Comparison of ENCODE assay signal across 16 cellular contexts in genomic region chr19:33130433-33130832, GRCh38.
A peak's percentile ranks its signal among the peaks of the same experiment; 100 is the strongest.
DNase-seq lines count a peak whose midpoint lies in the region; ATAC-seq, FAIRE-seq and TF ChIP-seq lines count a peak whose summit lies in the region.
"Had no signal": no experiment of that assay in that cellular context is flagged by ENCODE, and none has a peak within 500 bp of the region (broad histone marks: within the 10 kb centered on the region; RNA-seq: fewer than 3 reads in every experiment).

No MANE protein-coding gene starts in this region.

- no peak overlapping the region for H3K4me3 ChIP-seq in BLaER1
- H3K4me3 ChIP-seq: BLaER1 treated with 17β-estradiol and CSF1 and Interleukin-3, amounts not matched to agents 10 nM and 100 nM had no signal

- H3K9me3 ChIP-seq in BLaER1 = no peaks in the 10 kb centered on the region

- peaks cover 69% of the 10 kb centered on the region for H3K36me3 ChIP-seq in BLaER1

- peaks cover 15% of the 10 kb centered on the region for H3K27me3 ChIP-seq in BLaER1

- no peak for ATAC-seq in stimulated activated naive B cell treated with anti-CD40 and anti-IgM and Interleukin-4, amounts not matched to agents 10 μg/mL and 1 μg/mL and 100 μg/mL, for 72 hours (replicated peaks)
- ATAC-seq: CD8-positive, alpha-beta T cell; HepG2 had no signal

- POLR2A ChIA-PET in RWPE1 (lab: Yijun Ruan, JAX; ENCODE audit: low non-redundant PET) = no interaction called here

- H3K27ac ChIP-seq in BLaER1 (no peak overlapping the region), RWPE1 (peak overlapping the region; percentile 23)
- H3K27ac ChIP-seq: BLaER1 treated with 17β-estradiol and CSF1 and Interleukin-3, amounts not matched to agents 10 nM and 100 nM had no signal

- peaks cover 51% of the 10 kb centered on the region for H3K36me3 Mint-ChIP-seq in activated T-cell treated with anti-CD3 and anti-CD28 coated beads, Interleukin-2, amount 50 U/mL, for 24 hours (ENCODE audit: low read depth)
- peaks cover 35 to 37% of the 10 kb centered on the region in 2 donors for H3K36me3 Mint-ChIP-seq in stimulated activated naive B cell treated with anti-CD40 and anti-IgM and Interleukin-4, amounts not matched to agents 10 μg/mL and 1 μg/mL and 100 μg/mL, for 72 hours

- no peak for TF ChIP-seq CTCF in RWPE1 (conservative IDR thresholded peaks at IDR 0.05; ENCODE audit: low read depth)

- CTCF ChIA-PET in RWPE1 (lab: Yijun Ruan, JAX) = interaction anchor here (0.6 kb wide), 2 partner anchors 53 to 178 kb away, joined by 3 to 5 read pairs; no protein-coding TSS in a partner anchor

- no peak overlapping the region for H3K4me2 ChIP-seq in BLaER1
- H3K4me2 ChIP-seq: BLaER1 treated with 17β-estradiol and CSF1 and Interleukin-3, amounts not matched to agents 10 nM and 100 nM had no signal

- no peaks in the 10 kb centered on the region for H3K9me3 Mint-ChIP-seq in activated T-cell treated with anti-CD3 and anti-CD28 coated beads, Interleukin-2, amount 50 U/mL, for 24 hours
- no peaks in the 10 kb centered on the region for H3K9me3 Mint-ChIP-seq in stimulated activated naive B cell treated with anti-CD40 and anti-IgM and Interleukin-4, amounts not matched to agents 10 μg/mL and 1 μg/mL and 100 μg/mL, for 72 hours
- H3K9me3 Mint-ChIP-seq: CD8-positive, alpha-beta T cell; H9 had no signal

- H3K27ac Mint-ChIP-seq in activated T-cell treated with anti-CD3 and anti-CD28 coated beads, Interleukin-2, amount 50 U/mL, for 24 hours = peak overlapping the region; percentile 31
- H3K27ac Mint-ChIP-seq in stimulated activated naive B cell treated with anti-CD40 and anti-IgM and Interleukin-4, amounts not matched to agents 10 μg/mL and 1 μg/mL and 100 μg/mL, for 72 hours = peak overlapping the region; percentile 84
- H3K27ac Mint-ChIP-seq: CD8-positive, alpha-beta T cell had no signal

- H4K20me1 ChIP-seq in BLaER1 = no peaks in the 10 kb centered on the region
- H4K20me1 ChIP-seq: BLaER1 treated with 17β-estradiol and CSF1 and Interleukin-3, amounts not matched to agents 10 nM and 100 nM had no signal

- H3K4me1 ChIP-seq in BLaER1 = no peaks in the 10 kb centered on the region

- H3K4me3 Mint-ChIP-seq in activated T-cell treated with anti-CD3 and anti-CD28 coated beads, Interleukin-2, amount 50 U/mL, for 24 hours = no peak overlapping the region
- no peak overlapping the region for H3K4me3 Mint-ChIP-seq in stimulated activated naive B cell treated with anti-CD40 and anti-IgM and Interleukin-4, amounts not matched to agents 10 μg/mL and 1 μg/mL and 100 μg/mL, for 72 hours
- H3K4me3 Mint-ChIP-seq: CD8-positive, alpha-beta T cell; H9 had no signal

- no peak for DNase-seq in activated T-cell treated with anti-CD3 and anti-CD28 coated beads, Interleukin-2, amount 50 U/mL, for 24 hours
- no peak for DNase-seq in activated T-cell treated with anti-CD3 and anti-CD28 coated beads, Interleukin-2, amount 50 U/mL, for 1 hour
- DNase-seq in RWPE1 (ENCODE audit: low spot score) (no peak), urothelium cell line (ENCODE audit: low spot score) (no peak), nucleus accumbens (lab: John Stamatoyannopoulos, UW) (no peak)
- no peak for DNase-seq in stimulated activated naive B cell treated with anti-CD40 and anti-IgM and Interleukin-4, amounts not matched to agents 10 μg/mL and 1 μg/mL and 100 μg/mL, for 72 hours
- DNase-seq: 8988T; Calu3; CD8-positive, alpha-beta T cell; DMS79 treated with DMSO at 0.1 percent for 48 hours; GF-D8; H9 had no signal

- peaks cover 10% of the 10 kb centered on the region for H3K4me1 Mint-ChIP-seq in activated T-cell treated with anti-CD3 and anti-CD28 coated beads, Interleukin-2, amount 50 U/mL, for 24 hours (ENCODE audit: low read depth)
- H3K4me1 Mint-ChIP-seq in stimulated activated naive B cell treated with anti-CD40 and anti-IgM and Interleukin-4, amounts not matched to agents 10 μg/mL and 1 μg/mL and 100 μg/mL, for 72 hours = peaks cover 2 to 12% of the 10 kb centered on the region in 2 donors

- peak overlapping the region; percentile 50; the same call in 1 of the 2 replicates for H3K9ac ChIP-seq in BLaER1

- H3K27me3 Mint-ChIP-seq in activated T-cell treated with anti-CD3 and anti-CD28 coated beads, Interleukin-2, amount 50 U/mL, for 24 hours = no peaks in the 10 kb centered on the region
- peaks cover 0 to 5% of the 10 kb centered on the region in 2 donors for H3K27me3 Mint-ChIP-seq in stimulated activated naive B cell treated with anti-CD40 and anti-IgM and Interleukin-4, amounts not matched to agents 10 μg/mL and 1 μg/mL and 100 μg/mL, for 72 hours

- no peak for FAIRE-seq in urothelium cell line (lab: Jason Lieb, UNC)
- FAIRE-seq: H1, HepG2 had no signal
